ENCODE assay signal across 20 cellular contexts in genomic region chr7:3434611-3435010, GRCh38.
"Had no signal": no experiment of that assay in that cellular context is flagged by ENCODE, and none has a peak within 500 bp of the region (broad histone marks: within the 10 kb centered on the region; RNA-seq: fewer than 3 reads in every experiment).

No MANE protein-coding gene starts in this region.

- DNase-seq: activated CD4-positive, alpha-beta T cell treated with anti-CD3 and anti-CD28 coated beads for 4 hours; activated CD4-positive, alpha-beta T cell treated with anti-CD3 and anti-CD28 coated beads, Interleukin-2, amount 50 U/mL, for 48 hours; activated CD4-positive, CD25-positive, alpha-beta regulatory T cell; activated naive CD4-positive, alpha-beta T cell treated with Interleukin-2 at 50 U/mL for 16 hours; activated naive CD8-positive, alpha-beta T cell treated with anti-CD3 and anti-CD28 coated beads, Interleukin-2, amount 10 ng/mL, durations not matched to agents 7 days and 5 days; activated T-cell treated with anti-CD3 and anti-CD28 coated beads, Interleukin-2, amount 50 U/mL, for 48 hours; amniotic stem cell; cerebellar nuclear complex; heart right ventricle; kidney glomerular epithelial cell; left lung; naive thymus-derived CD4-positive, alpha-beta T cell; posterior cingulate gyrus; right lobe of liver; stimulated activated CD4-positive, alpha-beta T cell treated with anti-CD3 and anti-CD28 coated beads, Interleukin-1b, Interleukin-23, amount 100 ng/mL, for 48 hours; stimulated activated naive CD8-positive, alpha-beta T cell treated with anti-CD3 and anti-CD28 coated beads, Interleukin-15, amount 100 ng/mL, for 72 hours; tibial artery had no signal

- H3K36me3 ChIP-seq: heart right ventricle, left lung, right lobe of liver, tibial artery had no signal

- H3K4me3 Mint-ChIP-seq: activated naive CD8-positive, alpha-beta T cell treated with anti-CD3 and anti-CD28 coated beads, Interleukin-2, amount 10 ng/mL, durations not matched to agents 7 days and 5 days; naive thymus-derived CD4-positive, alpha-beta T cell; neural crest cell; stimulated activated naive CD8-positive, alpha-beta T cell treated with anti-CD3 and anti-CD28 coated beads, Interleukin-15, amount 100 ng/mL, for 72 hours had no signal

- H3K27ac ChIP-seq: coronary artery, heart right ventricle, left lung, right lobe of liver, skin epidermis, tibial artery had no signal

- H3K9me3 ChIP-seq: heart right ventricle, left lung, right lobe of liver, tibial artery had no signal

- H3K4me1 Mint-ChIP-seq: activated naive CD8-positive, alpha-beta T cell treated with anti-CD3 and anti-CD28 coated beads, Interleukin-2, amount 10 ng/mL, durations not matched to agents 7 days and 5 days; neural crest cell; stimulated activated naive CD8-positive, alpha-beta T cell treated with anti-CD3 and anti-CD28 coated beads, Interleukin-15, amount 100 ng/mL, for 72 hours had no signal

- H3K27me3 ChIP-seq: heart right ventricle, left lung, right lobe of liver, tibial artery had no signal

- H3K36me3 Mint-ChIP-seq: activated naive CD8-positive, alpha-beta T cell treated with anti-CD3 and anti-CD28 coated beads, Interleukin-2, amount 10 ng/mL, durations not matched to agents 7 days and 5 days; naive thymus-derived CD4-positive, alpha-beta T cell had no signal

- H3K4me1 ChIP-seq: left lung, right lobe of liver had no signal

- H3K27me3 Mint-ChIP-seq: activated naive CD8-positive, alpha-beta T cell treated with anti-CD3 and anti-CD28 coated beads, Interleukin-2, amount 10 ng/mL, durations not matched to agents 7 days and 5 days; stimulated activated naive CD8-positive, alpha-beta T cell treated with anti-CD3 and anti-CD28 coated beads, Interleukin-15, amount 100 ng/mL, for 72 hours had no signal

- H3K4me3 ChIP-seq: coronary artery, heart right ventricle, left lung, right lobe of liver, skin epidermis, tibial artery had no signal

- H3K9me3 Mint-ChIP-seq: activated naive CD8-positive, alpha-beta T cell treated with anti-CD3 and anti-CD28 coated beads, Interleukin-2, amount 10 ng/mL, durations not matched to agents 7 days and 5 days; naive thymus-derived CD4-positive, alpha-beta T cell; neural crest cell; stimulated activated naive CD8-positive, alpha-beta T cell treated with anti-CD3 and anti-CD28 coated beads, Interleukin-15, amount 100 ng/mL, for 72 hours had no signal

- H3K27ac Mint-ChIP-seq: activated naive CD8-positive, alpha-beta T cell treated with anti-CD3 and anti-CD28 coated beads, Interleukin-2, amount 10 ng/mL, durations not matched to agents 7 days and 5 days; stimulated activated naive CD8-positive, alpha-beta T cell treated with anti-CD3 and anti-CD28 coated beads, Interleukin-15, amount 100 ng/mL, for 72 hours had no signal

- ATAC-seq: heart right ventricle; left lung; naive thymus-derived CD4-positive, alpha-beta T cell; right lobe of liver; stimulated activated naive CD8-positive, alpha-beta T cell treated with anti-CD3 and anti-CD28 coated beads, Interleukin-15, amount 100 ng/mL, for 72 hours had no signal
